Comparison of ENCODE assay signal across 9 cellular contexts in the genomic region with DNA sequence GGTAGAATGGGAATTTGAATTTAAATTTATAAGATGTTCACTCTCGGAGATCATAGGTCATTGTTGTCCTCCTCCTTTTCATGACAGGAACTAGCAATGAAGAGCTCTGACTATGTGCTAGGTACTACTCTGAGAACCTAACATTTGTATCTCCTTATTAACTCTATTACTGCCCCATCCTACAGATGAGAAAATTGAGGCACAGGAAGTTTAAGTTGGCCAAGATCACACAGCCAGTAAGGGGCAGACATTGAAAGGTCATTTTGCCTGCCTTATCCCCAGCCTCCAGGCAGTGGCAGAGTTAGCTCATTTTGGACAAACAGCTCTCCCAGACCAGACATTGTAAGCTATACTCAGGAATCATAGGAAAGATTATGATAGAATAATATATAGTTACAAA. TPM values are rescaled to one million over a fixed set of nuclear protein-coding genes. Genes with fewer than 3 reads are reported as not detected.
DNase-seq lines count a peak whose midpoint lies in the region; ATAC-seq and TF ChIP-seq lines count a peak whose summit lies in the region.
"Had no signal": no experiment of that assay in that cellular context is flagged by ENCODE, and none has a peak within 500 bp of the region (broad histone marks: within the 10 kb centered on the region; RNA-seq: fewer than 3 reads in every experiment).

No MANE protein-coding gene starts in this region.

- no peaks in the 10 kb centered on the region for H3K27me3 ChIP-seq in adrenal gland
- H3K27me3 ChIP-seq: transverse colon had no signal

- peaks cover 17% of the 10 kb centered on the region for H3K36me3 Mint-ChIP-seq in natural killer cell treated with Interleukin-12 subunit alpha and Interleukin-12 subunit beta and Interleukin-15 and Interleukin-18, amount 100 ng/mL, for 72 hours

- H3K4me1 Mint-ChIP-seq in natural killer cell treated with Interleukin-12 subunit alpha and Interleukin-12 subunit beta and Interleukin-15 and Interleukin-18, amount 100 ng/mL, for 72 hours (ENCODE audit: low read depth in 2 of 2) = peaks cover 48 to 51% of the 10 kb centered on the region in 2 donors

- intact Hi-C loops in adrenal gland (cut with DNase I) = loop anchor here (10.0 kb wide), 2 partner anchors 89 to 99 kb away; no protein-coding TSS in a partner anchor

- H3K27ac ChIP-seq in adrenal gland = no peak overlapping the region
- H3K27ac ChIP-seq: transverse colon had no signal

- peaks cover 0 to 4% of the 10 kb centered on the region in 2 donors for H3K4me1 ChIP-seq in adrenal gland (replicated peaks in 1 of 2)
- H3K4me1 ChIP-seq: transverse colon had no signal

- H3K4me3 Mint-ChIP-seq in natural killer cell treated with Interleukin-12 subunit alpha and Interleukin-12 subunit beta and Interleukin-15 and Interleukin-18, amount 100 ng/mL, for 72 hours = peak overlapping the region; percentile 89

- peak in 2 of 6 experiments; percentile 3 to 16 for TF ChIP-seq CTCF in adrenal gland (IDR thresholded peaks at IDR 0.05)

- no peak overlapping the region for H3K4me3 ChIP-seq in adrenal gland
- H3K4me3 ChIP-seq: transverse colon had no signal

- H3K27ac Mint-ChIP-seq in natural killer cell treated with Interleukin-12 subunit alpha and Interleukin-12 subunit beta and Interleukin-15 and Interleukin-18, amount 100 ng/mL, for 72 hours = peak overlapping the region; percentile 96 to 97

- H3K27me3 Mint-ChIP-seq in natural killer cell treated with Interleukin-12 subunit alpha and Interleukin-12 subunit beta and Interleukin-15 and Interleukin-18, amount 100 ng/mL, for 72 hours = no peaks in the 10 kb centered on the region

- 59 to 88% (median 76%) methylated on average over 1 of the region's 1 CpG for WGBS in adrenal gland, 4 donors

- no peaks in the 10 kb centered on the region for H3K9me3 Mint-ChIP-seq in natural killer cell treated with Interleukin-12 subunit alpha and Interleukin-12 subunit beta and Interleukin-15 and Interleukin-18, amount 100 ng/mL, for 72 hours

- no peak for ATAC-seq in natural killer cell treated with Interleukin-12 subunit alpha and Interleukin-12 subunit beta and Interleukin-15 and Interleukin-18, amount 100 ng/mL, for 72 hours
- no peak for ATAC-seq in HG02840 (IDR thresholded peaks at IDR 0.05; ENCODE audit: low FRiP score, unreplicated experiment)

- no peaks in the 10 kb centered on the region for H3K36me3 ChIP-seq in adrenal gland (replicated peaks in 1 of 2)
- H3K36me3 ChIP-seq: transverse colon had no signal

- no peak for TF ChIP-seq POLR2A in adrenal gland (IDR thresholded peaks at IDR 0.05)

- no peaks in the 10 kb centered on the region for H3K9me3 ChIP-seq in adrenal gland (replicated peaks in 1 of 3)
- H3K9me3 ChIP-seq: transverse colon had no signal

- DNase-seq in DMS53 (lab: John Stamatoyannopoulos, UW) = peak; percentile 29
- DNase-seq in DMS53 treated with DMSO at 0.1 percent for 48 hours (lab: John Stamatoyannopoulos, UW; ENCODE audit: unreplicated experiment) = no peak
- DNase-seq in MV-4-11 (lab: John Stamatoyannopoulos, UW) = peak; percentile 51
- DNase-seq in cerebellar cortex (ENCODE audit: low spot score) = peak; percentile 27
- DNase-seq in natural killer cell treated with Interleukin-12 subunit alpha and Interleukin-12 subunit beta and Interleukin-15 and Interleukin-18, amount 100 ng/mL, for 72 hours (ENCODE audit: low spot score) = no peak
- no peak for DNase-seq in adrenal gland
- DNase-seq in T-helper 9 cell = no peak

RNA-seq across cellular contexts. Expression of gene SRGN, which starts 6.0 kb away (rescaled TPM):
- 100 to 1,000 TPM; 268 to 486 TPM for total RNA-seq in natural killer cell treated with Interleukin-12 subunit alpha and Interleukin-12 subunit beta and Interleukin-15 and Interleukin-18, amount 100 ng/mL, for 72 hours
- total RNA-seq in adrenal gland = 100 to 1,000 TPM in 5 of 8 donors, 10 to 100 TPM in 3; 43.4 to 156 (median 113) TPM
- polyA plus RNA-seq in adrenal gland = 100 to 1,000 TPM in 1 of 3 donors, 10 to 100 TPM in 2; 31.6 to 125 (median 38.5) TPM

RNA-seq across cellular contexts. Expression of gene VPS26A, which starts 30.0 kb away (rescaled TPM):
- 10 to 100 TPM; 38.8 to 54.8 TPM for total RNA-seq in natural killer cell treated with Interleukin-12 subunit alpha and Interleukin-12 subunit beta and Interleukin-15 and Interleukin-18, amount 100 ng/mL, for 72 hours
- 10 to 100 TPM; 16.5 to 59.4 (median 39.1) TPM for total RNA-seq in adrenal gland
- polyA plus RNA-seq in adrenal gland = 10 to 100 TPM; 15.6 to 65.2 (median 20.4) TPM

Comparison
In these comparisons a context has a peak if more than half of its experiments do, and no peak if none do; other contexts are left out.
1. DNase-seq: peak in DMS53 (single experiment), MV-4-11 (single experiment) and cerebellar cortex (single experiment); none in DMS53 treated with DMSO at 0.1 percent for 48 hours (single experiment), natural killer cell treated with Interleukin-12 subunit alpha and Interleukin-12 subunit beta and Interleukin-15 and Interleukin-18, amount 100 ng/mL, for 72 hours (single experiment), adrenal gland (0 of 7) and T-helper 9 cell (single experiment).